ENCODE assay signal across 8 cellular contexts in genomic region chr6:55748880-55749279, GRCh38.
"Had no signal": no experiment of that assay in that cellular context is flagged by ENCODE, and none has a peak within 500 bp of the region (broad histone marks: within the 10 kb centered on the region; RNA-seq: fewer than 3 reads in every experiment).

No MANE protein-coding gene starts in this region.

- FAIRE-seq: G401.6, GM12878, GM12891, GM12892, GM18507, GM19239 had no signal

- DNase-seq: GDM1, GF-D8 had no signal

- ATAC-seq: GM12878 had no signal

- H3K4me3 ChIP-seq: GM12878 had no signal
